Comparison of ENCODE assay signal across 8 cellular contexts in genomic region chr15:38617831-38618230, GRCh38.
"Had no signal": no experiment of that assay in that cellular context is flagged by ENCODE, and none has a peak within 500 bp of the region (broad histone marks: within the 10 kb centered on the region; RNA-seq: fewer than 3 reads in every experiment).

No MANE protein-coding gene starts in this region.

- H3K36me3 Mint-ChIP-seq: IgD-negative memory B cell had no signal

- H3K4me3 Mint-ChIP-seq: GM23338, H9, HFFc6, IgD-negative memory B cell had no signal

- DNase-seq: H9, HFFc6, KBM-7 had no signal

- H3K9me3 Mint-ChIP-seq: GM23338, H9, HFFc6, IgD-negative memory B cell had no signal

- ATAC-seq: GM23338, HCT116, HepG2 had no signal

- H3K27ac ChIP-seq: HL-60 had no signal

- H3K27ac Mint-ChIP-seq: GM23338, HFFc6 had no signal

- H3K4me1 Mint-ChIP-seq: GM23338 had no signal

- H3K4me3 ChIP-seq: GM23338 had no signal
